14 cellular contexts compared by ENCODE assay signal in the genomic region with DNA sequence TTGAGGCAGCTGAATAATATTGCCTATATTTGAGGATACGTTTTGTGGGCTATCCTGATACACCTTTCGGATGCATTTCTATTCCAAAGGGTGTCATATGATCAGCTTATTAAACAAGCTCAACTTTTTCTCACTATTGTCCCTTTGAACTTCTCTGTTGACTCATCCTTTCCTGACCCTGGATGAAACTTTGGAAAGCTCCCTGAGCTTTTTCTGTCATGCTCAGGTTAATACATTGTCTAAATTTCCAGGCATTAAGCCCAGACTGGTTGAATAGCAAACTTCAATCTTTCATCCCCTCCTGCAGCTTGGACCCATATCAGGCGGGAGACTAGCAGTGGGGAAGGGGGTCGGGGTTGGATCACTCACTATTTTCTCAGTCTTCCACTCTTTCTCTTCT.
"Had no signal": no experiment of that assay in that cellular context is flagged by ENCODE, and none has a peak within 500 bp of the region (broad histone marks: within the 10 kb centered on the region; RNA-seq: fewer than 3 reads in every experiment).

No MANE protein-coding gene starts in this region.

- H3K27me3 Mint-ChIP-seq: activated naive CD4-positive, alpha-beta T cell treated with anti-CD3 and anti-CD28 coated beads, Interleukin-2, amount 10 ng/mL, durations not matched to agents 7 days and 5 days; activated naive CD8-positive, alpha-beta T cell treated with anti-CD3 and anti-CD28 coated beads, Interleukin-2, amount 50 U/mL, for 24 hours; natural killer cell treated with Interleukin-12 subunit alpha and Interleukin-12 subunit beta and Interleukin-15 and Interleukin-18, amount 100 ng/mL, for 72 hours had no signal

- H3K27me3 ChIP-seq: gastrocnemius medialis had no signal

- H3K36me3 Mint-ChIP-seq: activated naive CD4-positive, alpha-beta T cell treated with anti-CD3 and anti-CD28 coated beads, Interleukin-2, amount 10 ng/mL, durations not matched to agents 7 days and 5 days; natural killer cell treated with Interleukin-12 subunit alpha and Interleukin-12 subunit beta and Interleukin-15 and Interleukin-18, amount 100 ng/mL, for 72 hours; stimulated activated naive B cell treated with anti-CD40 and anti-IgM and Interleukin-4, amounts not matched to agents 10 μg/mL and 1 μg/mL and 100 μg/mL, for 72 hours had no signal

- ATAC-seq: activated naive CD8-positive, alpha-beta T cell treated with anti-CD3 and anti-CD28 coated beads, Interleukin-2, amount 50 U/mL, for 24 hours; gastrocnemius medialis; natural killer cell treated with Interleukin-12 subunit alpha and Interleukin-12 subunit beta and Interleukin-15 and Interleukin-18, amount 100 ng/mL, for 72 hours; stimulated activated naive B cell treated with anti-CD40 and anti-IgM and Interleukin-4, amounts not matched to agents 10 μg/mL and 1 μg/mL and 100 μg/mL, for 72 hours had no signal

- H3K27ac ChIP-seq: gastrocnemius medialis had no signal

- H3K27ac Mint-ChIP-seq: activated naive CD4-positive, alpha-beta T cell treated with anti-CD3 and anti-CD28 coated beads, Interleukin-2, amount 10 ng/mL, durations not matched to agents 7 days and 5 days; activated naive CD8-positive, alpha-beta T cell treated with anti-CD3 and anti-CD28 coated beads, Interleukin-2, amount 50 U/mL, for 24 hours; dendritic cell treated with granulocyte-macrophage colony-stimulating factor and Interleukin-4, amounts not matched to agents 40 ng/mL and 50 ng/mL, for 4 days; natural killer cell treated with Interleukin-12 subunit alpha and Interleukin-12 subunit beta and Interleukin-15 and Interleukin-18, amount 100 ng/mL, for 72 hours; stimulated activated naive B cell treated with anti-CD40 and anti-IgM and Interleukin-4, amounts not matched to agents 10 μg/mL and 1 μg/mL and 100 μg/mL, for 72 hours had no signal

- H3K9me3 ChIP-seq: gastrocnemius medialis had no signal

- H3K9me3 Mint-ChIP-seq: activated naive CD4-positive, alpha-beta T cell treated with anti-CD3 and anti-CD28 coated beads, Interleukin-2, amount 10 ng/mL, durations not matched to agents 7 days and 5 days; activated naive CD8-positive, alpha-beta T cell treated with anti-CD3 and anti-CD28 coated beads, Interleukin-2, amount 50 U/mL, for 24 hours; dendritic cell treated with granulocyte-macrophage colony-stimulating factor and Interleukin-4, amounts not matched to agents 40 ng/mL and 50 ng/mL, for 4 days; stimulated activated naive B cell treated with anti-CD40 and anti-IgM and Interleukin-4, amounts not matched to agents 10 μg/mL and 1 μg/mL and 100 μg/mL, for 72 hours had no signal

- H3K4me1 Mint-ChIP-seq: activated naive CD4-positive, alpha-beta T cell treated with anti-CD3 and anti-CD28 coated beads, Interleukin-2, amount 10 ng/mL, durations not matched to agents 7 days and 5 days; activated naive CD8-positive, alpha-beta T cell treated with anti-CD3 and anti-CD28 coated beads, Interleukin-2, amount 50 U/mL, for 24 hours; stimulated activated naive B cell treated with anti-CD40 and anti-IgM and Interleukin-4, amounts not matched to agents 10 μg/mL and 1 μg/mL and 100 μg/mL, for 72 hours had no signal

- DNase-seq: activated CD4-positive, alpha-beta T cell treated with anti-CD3 and anti-CD28 coated beads, Interleukin-2, amount 50 U/mL, for 1 hour; activated CD4-positive, CD25-positive, alpha-beta regulatory T cell treated with anti-CD3 and anti-CD28 coated beads, Interleukin-2, amount 50 U/mL, for 72 hours; activated CD8-positive, alpha-beta memory T cell treated with anti-CD3 and anti-CD28 coated beads for 24 hours; activated CD8-positive, alpha-beta memory T cell treated with anti-CD3 and anti-CD28 coated beads, Interleukin-2, amount 50 U/mL, for 48 hours; activated effector memory CD4-positive, alpha-beta T cell treated with Interleukin-2 at 50 U/mL for 16 hours; activated naive CD4-positive, alpha-beta T cell treated with anti-CD3 and anti-CD28 coated beads, Interleukin-2, amount 10 ng/mL, durations not matched to agents 7 days and 5 days; activated naive CD8-positive, alpha-beta T cell treated with anti-CD3 and anti-CD28 coated beads, Interleukin-2, amount 50 U/mL, for 24 hours; activated T-cell treated with anti-CD3 and anti-CD28 coated beads, Interleukin-2, amount 50 U/mL, for 48 hours; gastrocnemius medialis; head of caudate nucleus; stimulated activated naive B cell treated with anti-CD40 and anti-IgM and Interleukin-4, amounts not matched to agents 10 μg/mL and 1 μg/mL and 100 μg/mL, for 72 hours; T1000 had no signal

- H3K4me1 ChIP-seq: gastrocnemius medialis had no signal

- H3K4me3 Mint-ChIP-seq: activated naive CD4-positive, alpha-beta T cell treated with anti-CD3 and anti-CD28 coated beads, Interleukin-2, amount 10 ng/mL, durations not matched to agents 7 days and 5 days; activated naive CD8-positive, alpha-beta T cell treated with anti-CD3 and anti-CD28 coated beads, Interleukin-2, amount 50 U/mL, for 24 hours; dendritic cell treated with granulocyte-macrophage colony-stimulating factor and Interleukin-4, amounts not matched to agents 40 ng/mL and 50 ng/mL, for 4 days; natural killer cell treated with Interleukin-12 subunit alpha and Interleukin-12 subunit beta and Interleukin-15 and Interleukin-18, amount 100 ng/mL, for 72 hours; stimulated activated naive B cell treated with anti-CD40 and anti-IgM and Interleukin-4, amounts not matched to agents 10 μg/mL and 1 μg/mL and 100 μg/mL, for 72 hours had no signal

- H3K4me3 ChIP-seq: gastrocnemius medialis had no signal

- H3K36me3 ChIP-seq: gastrocnemius medialis had no signal
